8 cellular contexts compared by ENCODE assay signal in the genomic region with DNA sequence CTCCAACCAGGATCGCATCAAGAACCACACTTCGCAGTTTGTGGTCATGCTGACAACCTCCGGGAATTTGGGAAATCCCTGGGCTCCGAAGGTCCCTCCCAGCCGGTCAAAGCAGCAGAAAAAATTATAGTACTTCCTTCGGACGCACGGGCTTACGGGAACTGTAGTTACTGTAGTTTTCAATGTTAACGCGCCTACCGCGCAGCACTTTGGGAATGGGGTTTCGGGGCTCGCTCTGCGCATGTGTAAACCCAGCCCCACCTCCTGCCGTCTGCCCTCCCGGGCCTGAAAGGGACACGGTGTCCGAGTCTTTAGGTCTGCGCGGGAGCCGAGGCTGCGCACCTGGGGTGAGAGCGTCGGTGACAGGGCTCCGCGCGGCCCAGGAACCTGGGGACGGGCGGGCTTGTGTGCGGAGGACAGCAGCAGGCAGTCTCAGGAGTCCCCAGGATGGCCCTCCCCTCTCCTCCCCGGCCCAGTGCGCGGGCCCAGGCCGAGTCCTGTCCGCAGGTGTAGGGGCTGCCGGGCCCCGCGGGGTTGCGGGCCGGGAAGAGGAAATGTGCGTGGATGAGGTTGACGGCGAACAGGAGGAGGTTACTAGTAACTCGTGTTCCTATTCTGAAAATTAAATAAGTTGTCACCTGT. TPM values are rescaled to one million over a fixed set of nuclear protein-coding genes. Genes with fewer than 3 reads are reported as not detected.
A peak's percentile ranks its signal among the peaks of the same experiment; 100 is the strongest.
DNase-seq lines count a peak whose midpoint lies in the region; ATAC-seq and TF ChIP-seq lines count a peak whose summit lies in the region.
"Not testable (repeated sequence)": the region's sequence is repeated elsewhere in the genome, so short reads cannot be mapped to it uniquely, and the experiment has no call there.

ZNF658 (plus strand) TSS at position 236 of the 642 bp plus-strand sequence. CDS start 2,837 bp downstream, outside the sequence.

- H2AFZ ChIP-seq in Karpas-422 (ENCODE audit: low read length), result not testable (repeated sequence)

- peak; percentile 24 for TF ChIP-seq POLR2A in GM15510 (IDR thresholded peaks at IDR 0.05; ENCODE audit: borderline replicate concordance, extremely low read depth, insufficient read length)
- TF ChIP-seq POLR2A in testis (IDR thresholded peaks at IDR 0.05), result not testable (repeated sequence)

- H3K36me3 Mint-ChIP-seq in activated CD8-positive, alpha-beta T cell treated with anti-CD3 and anti-CD28 coated beads, Interleukin-2, amount 10 ng/mL, durations not matched to agents 7 days and 5 days (ENCODE audit: low read depth), result not testable (repeated sequence)

- H3K79me2 ChIP-seq in Karpas-422 (ENCODE audit: low read length), result not testable (repeated sequence)

- peak within 1 kb of the TSS; percentile 48; the same call in 1 of the 2 replicates for H3K9ac ChIP-seq in Karpas-422 (ENCODE audit: low read length)

- not testable (repeated sequence) for H3K36me3 ChIP-seq in Karpas-422 (ENCODE audit: insufficient read depth, low read length); testis (ENCODE audit: low read depth, missing control alignments)

- not testable (repeated sequence) for H3K27ac ChIP-seq in Karpas-422 (ENCODE audit: low read length); testis
- H3K27ac ChIP-seq in coronary artery, result peak within 1 kb of the TSS; percentile 14 to 78

- WGBS in testis, 2 donors, result 0 to 1% methylated on average over 18 to 42 of the region's 46 CpGs

- POLR2A ChIA-PET in activated CD8-positive, alpha-beta T cell treated with anti-CD3 and anti-CD28 coated beads, Interleukin-2, amount 10 ng/mL, durations not matched to agents 7 days and 5 days (lab: Charles Lee), result not testable (repeated sequence)

- H3K27ac Mint-ChIP-seq in activated CD8-positive, alpha-beta T cell treated with anti-CD3 and anti-CD28 coated beads, Interleukin-2, amount 10 ng/mL, durations not matched to agents 7 days and 5 days, result peak within 1 kb of the TSS; percentile 84

- not testable (repeated sequence) for H3K4me1 Mint-ChIP-seq in activated CD8-positive, alpha-beta T cell treated with anti-CD3 and anti-CD28 coated beads, Interleukin-2, amount 10 ng/mL, durations not matched to agents 7 days and 5 days (ENCODE audit: low read depth)

- H3K9me3 Mint-ChIP-seq in activated CD8-positive, alpha-beta T cell treated with anti-CD3 and anti-CD28 coated beads, Interleukin-2, amount 10 ng/mL, durations not matched to agents 7 days and 5 days (ENCODE audit: insufficient read depth), result not testable (repeated sequence)

- H3K4me1 ChIP-seq in Karpas-422 (ENCODE audit: low read length); testis: not testable (repeated sequence)

- H3K4me2 ChIP-seq in Karpas-422 (ENCODE audit: low read depth, low read length, poor library complexity, severe bottlenecking), result peak within 1 kb of the TSS; percentile 47

- peak; percentile 97 for ATAC-seq in HG02571 (IDR thresholded peaks at IDR 0.05; ENCODE audit: unreplicated experiment)
- peak; percentile 96 for ATAC-seq in activated CD8-positive, alpha-beta T cell treated with anti-CD3 and anti-CD28 coated beads, Interleukin-2, amount 10 ng/mL, durations not matched to agents 7 days and 5 days

- not testable (repeated sequence) for H3K27me3 Mint-ChIP-seq in activated CD8-positive, alpha-beta T cell treated with anti-CD3 and anti-CD28 coated beads, Interleukin-2, amount 10 ng/mL, durations not matched to agents 7 days and 5 days (ENCODE audit: low read depth)

- not testable (repeated sequence) for TF ChIP-seq CTCF in coronary artery (IDR thresholded peaks at IDR 0.05); testis (IDR thresholded peaks at IDR 0.05)

- intact Hi-C loops in testis (cut with DNase I; ENCODE audit: low total_unique reads), result not testable (repeated sequence)

- not testable (repeated sequence) for H3K9me3 ChIP-seq in Karpas-422 (ENCODE audit: low read length); testis

- H3K27me3 ChIP-seq in Karpas-422 (ENCODE audit: low read length); testis: not testable (repeated sequence)

- DNase-seq in Karpas-422, result peak; percentile 81
- DNase-seq in activated CD8-positive, alpha-beta T cell treated with anti-CD3 and anti-CD28 coated beads, Interleukin-2, amount 10 ng/mL, durations not matched to agents 7 days and 5 days, result peak; percentile 75
- DNase-seq in coronary artery (ENCODE audit: low spot score), result peak; percentile 86
- DNase-seq in iris pigment epithelial cell (ENCODE audit: low read depth), result peak; percentile 87
- peak; percentile 89 for DNase-seq in renal cortical epithelial cell (ENCODE audit: low read depth)
- DNase-seq in testis, result peak; percentile 89

- not testable (repeated sequence) for H3K9me2 ChIP-seq in Karpas-422 (replicated peaks; ENCODE audit: insufficient read depth, low read length)

- H3K4me3 ChIP-seq in Karpas-422 (ENCODE audit: low read length), result peak within 1 kb of the TSS; percentile 50; the same call in 1 of the 2 replicates
- H3K4me3 ChIP-seq in coronary artery, result peak within 1 kb of the TSS; percentile 77
- H3K4me3 ChIP-seq in testis, result peak within 1 kb of the TSS; percentile 59 to 71

- CTCF ChIA-PET in activated CD8-positive, alpha-beta T cell treated with anti-CD3 and anti-CD28 coated beads, Interleukin-2, amount 10 ng/mL, durations not matched to agents 7 days and 5 days (lab: Charles Lee), result not testable (repeated sequence)

- not testable (repeated sequence) for H4K20me1 ChIP-seq in Karpas-422 (ENCODE audit: insufficient read depth, low read depth, low read length)

- H3K4me3 Mint-ChIP-seq in activated CD8-positive, alpha-beta T cell treated with anti-CD3 and anti-CD28 coated beads, Interleukin-2, amount 10 ng/mL, durations not matched to agents 7 days and 5 days, result peak within 1 kb of the TSS; percentile 90

RNA-seq across cellular contexts. Expression of gene ZNF658, which starts in this region (rescaled TPM):
- total RNA-seq in Karpas-422 (2014; rRNA removed; shearing (Covaris generic); ENCODE audit: low replicate concordance), result 1.6 and 3.1 TPM in 2 replicates
- total RNA-seq in activated CD8-positive, alpha-beta T cell treated with anti-CD3 and anti-CD28 coated beads, Interleukin-2, amount 10 ng/mL, durations not matched to agents 7 days and 5 days, result 1 to 10 TPM; 2.6 to 3.1 TPM
- total RNA-seq in renal cortical epithelial cell (3.6 and 6.7 TPM in 2 replicates), testis (1 to 10 TPM; 5.1 to 6.4 TPM)
- 5.1 TPM for polyA plus RNA-seq in testis (ENCODE audit: insufficient read depth, low read depth, low replicate concordance)
